ENCODE assay signal across 20 cellular contexts in genomic region chr17:2289878-2290478, GRCh38. TPM values are rescaled to one million over a fixed set of nuclear protein-coding genes. Genes with fewer than 3 reads are reported as not detected.
DNase-seq lines count a peak whose midpoint lies in the region; TF ChIP-seq lines count a peak whose summit lies in the region.
"Had no signal": no experiment of that assay in that cellular context is flagged by ENCODE, and none has a peak within 500 bp of the region (broad histone marks: within the 10 kb centered on the region; RNA-seq: fewer than 3 reads in every experiment).

No MANE protein-coding gene starts in this region.

- no peaks in the 10 kb centered on the region for H3K9me3 ChIP-seq in osteoblast (ENCODE audit: low read depth, low read length)
- H3K9me3 ChIP-seq: ascending aorta, right atrium auricular region had no signal

- H3K9me3 Mint-ChIP-seq in activated naive CD4-positive, alpha-beta T cell treated with anti-CD3 and anti-CD28 coated beads, Interleukin-2, amount 10 ng/mL, durations not matched to agents 7 days and 5 days = no peaks in the 10 kb centered on the region
- no peaks in the 10 kb centered on the region for H3K9me3 Mint-ChIP-seq in type B pancreatic cell
- H3K9me3 Mint-ChIP-seq: CD4-positive, alpha-beta T cell; endodermal cell; mesothelial cell of epicardium; T-helper 1 cell treated with Interleukin-12 subunit alpha and Interleukin-12 subunit beta and Interleukin-4 antibody, amounts not matched to agents 30 μg/mL and 1 μg/mL, for 36 hours had no signal

- no peak overlapping the region for H3K4me3 Mint-ChIP-seq in activated naive CD4-positive, alpha-beta T cell treated with anti-CD3 and anti-CD28 coated beads, Interleukin-2, amount 10 ng/mL, durations not matched to agents 7 days and 5 days
- no peak overlapping the region for H3K4me3 Mint-ChIP-seq in type B pancreatic cell
- H3K4me3 Mint-ChIP-seq: CD4-positive, alpha-beta T cell; endodermal cell; mesothelial cell of epicardium; T-helper 1 cell treated with Interleukin-12 subunit alpha and Interleukin-12 subunit beta and Interleukin-4 antibody, amounts not matched to agents 30 μg/mL and 1 μg/mL, for 36 hours had no signal

- TF ChIP-seq CTCF in osteoblast (IDR thresholded peaks at IDR 0.05; ENCODE audit: extremely low read depth, low read depth, low read length) (no peak), type B pancreatic cell (conservative IDR thresholded peaks at IDR 0.05) (no peak)

- H3K4me2 ChIP-seq in osteoblast (ENCODE audit: insufficient read depth, low read length) = no peak overlapping the region

- H3K79me2 ChIP-seq in osteoblast (ENCODE audit: insufficient read depth, low read length) = peaks cover 12% of the 10 kb centered on the region

- H4K20me1 ChIP-seq in osteoblast (ENCODE audit: insufficient read depth, low read length) = peaks cover 3% of the 10 kb centered on the region

- H3K36me3 ChIP-seq in osteoblast (ENCODE audit: insufficient read depth, low read length) = peaks cover 43% of the 10 kb centered on the region

- peaks cover 5% of the 10 kb centered on the region for H3K4me1 Mint-ChIP-seq in activated naive CD4-positive, alpha-beta T cell treated with anti-CD3 and anti-CD28 coated beads, Interleukin-2, amount 10 ng/mL, durations not matched to agents 7 days and 5 days
- no peaks in the 10 kb centered on the region for H3K4me1 Mint-ChIP-seq in type B pancreatic cell (ENCODE audit: unreplicated experiment)
- H3K4me1 Mint-ChIP-seq: mesothelial cell of epicardium had no signal

- no peak for DNase-seq in activated naive CD4-positive, alpha-beta T cell treated with anti-CD3 and anti-CD28 coated beads, Interleukin-2, amount 10 ng/mL, durations not matched to agents 7 days and 5 days
- no peak for DNase-seq in activated naive CD4-positive, alpha-beta T cell (lab: John Stamatoyannopoulos, UW)
- DNase-seq in NAMALWA (ENCODE audit: low spot score) (peak; percentile 3), osteoblast (ENCODE audit: insufficient read length, low spot score, missing footprints) (no peak), type B pancreatic cell (ENCODE audit: extremely low spot score, unreplicated experiment) (no peak), NOMO-1 treated with DMSO at 0.1 percent for 48 hours (lab: John Stamatoyannopoulos, UW; ENCODE audit: unreplicated experiment) (no peak)
- DNase-seq: ACHN; activated CD4-positive, CD25-positive, alpha-beta regulatory T cell; activated effector memory CD4-positive, alpha-beta T cell treated with anti-CD3 and anti-CD28 coated beads, Interleukin-2, amount 50 U/mL, for 16 hours; CD4-positive, alpha-beta T cell; DMS53; endodermal cell; hypothalamus; KBM-7; kidney glomerular epithelial cell; NCI-H1105 treated with DMSO at 0.1 percent for 48 hours had no signal

- peak overlapping the region; percentile 56 for H3K27ac Mint-ChIP-seq in activated naive CD4-positive, alpha-beta T cell treated with anti-CD3 and anti-CD28 coated beads, Interleukin-2, amount 10 ng/mL, durations not matched to agents 7 days and 5 days
- no peak overlapping the region for H3K27ac Mint-ChIP-seq in type B pancreatic cell
- H3K27ac Mint-ChIP-seq: CD4-positive, alpha-beta T cell; endodermal cell; mesothelial cell of epicardium; T-helper 1 cell treated with Interleukin-12 subunit alpha and Interleukin-12 subunit beta and Interleukin-4 antibody, amounts not matched to agents 30 μg/mL and 1 μg/mL, for 36 hours had no signal

- H3K27me3 Mint-ChIP-seq in activated naive CD4-positive, alpha-beta T cell treated with anti-CD3 and anti-CD28 coated beads, Interleukin-2, amount 10 ng/mL, durations not matched to agents 7 days and 5 days = no peaks in the 10 kb centered on the region
- no peaks in the 10 kb centered on the region for H3K27me3 Mint-ChIP-seq in type B pancreatic cell
- H3K27me3 Mint-ChIP-seq: CD4-positive, alpha-beta T cell had no signal

- H2AFZ ChIP-seq in osteoblast (ENCODE audit: low read length) = no peak overlapping the region

- H3K4me1 ChIP-seq in osteoblast (ENCODE audit: insufficient read depth, low read length) = no peaks in the 10 kb centered on the region
- H3K4me1 ChIP-seq: ascending aorta, right atrium auricular region had no signal

- CTCF ChIA-PET in activated naive CD4-positive, alpha-beta T cell treated with anti-CD3 and anti-CD28 coated beads, Interleukin-2, amount 10 ng/mL, durations not matched to agents 7 days and 5 days (lab: Charles Lee) = no interaction called here

- peaks cover 56% of the 10 kb centered on the region for H3K36me3 Mint-ChIP-seq in activated naive CD4-positive, alpha-beta T cell treated with anti-CD3 and anti-CD28 coated beads, Interleukin-2, amount 10 ng/mL, durations not matched to agents 7 days and 5 days
- peaks cover 34% of the 10 kb centered on the region for H3K36me3 Mint-ChIP-seq in type B pancreatic cell

- no peaks in the 10 kb centered on the region for H3K27me3 ChIP-seq in osteoblast (ENCODE audit: insufficient read depth, low read length)
- H3K27me3 ChIP-seq: ascending aorta, right atrium auricular region had no signal

- H3K4me3 ChIP-seq in osteoblast (ENCODE audit: insufficient read depth, low read length) = no peak overlapping the region
- H3K4me3 ChIP-seq: ascending aorta, right atrium auricular region had no signal

- peak overlapping the region; percentile 4 for H3K27ac ChIP-seq in osteoblast (ENCODE audit: low read depth, low read length)
- H3K27ac ChIP-seq: ascending aorta, right atrium auricular region had no signal

RNA-seq across cellular contexts. Expression of gene SMG6, which starts 13.6 kb away (rescaled TPM):
- 35.9 and 42.7 TPM in 2 replicates for total RNA-seq in osteoblast
- 30.3 and 39.0 TPM in 2 replicates for total RNA-seq in type B pancreatic cell (ENCODE audit: low replicate concordance)

RNA-seq across cellular contexts. Expression of gene SRR, which starts 13.8 kb away (rescaled TPM):
- total RNA-seq in osteoblast (20.6 and 22.4 TPM in 2 replicates), type B pancreatic cell (ENCODE audit: low replicate concordance) (10.8 and 14.4 TPM in 2 replicates)
- total RNA-seq: ascending aorta had no signal

RNA-seq across cellular contexts. Expression of gene TSR1, which starts 46.3 kb away (rescaled TPM):
- total RNA-seq in osteoblast (37.7 and 42.0 TPM in 2 replicates), type B pancreatic cell (ENCODE audit: low replicate concordance) (37.8 and 40.3 TPM in 2 replicates)

RNA-seq across cellular contexts. Expression of gene SGSM2, which starts 47.3 kb away (rescaled TPM):
- total RNA-seq in osteoblast (35.4 and 37.3 TPM in 2 replicates), type B pancreatic cell (ENCODE audit: low replicate concordance) (64.1 and 74.3 TPM in 2 replicates)
